ENCODE assay signal across 8 cellular contexts in the genomic region with DNA sequence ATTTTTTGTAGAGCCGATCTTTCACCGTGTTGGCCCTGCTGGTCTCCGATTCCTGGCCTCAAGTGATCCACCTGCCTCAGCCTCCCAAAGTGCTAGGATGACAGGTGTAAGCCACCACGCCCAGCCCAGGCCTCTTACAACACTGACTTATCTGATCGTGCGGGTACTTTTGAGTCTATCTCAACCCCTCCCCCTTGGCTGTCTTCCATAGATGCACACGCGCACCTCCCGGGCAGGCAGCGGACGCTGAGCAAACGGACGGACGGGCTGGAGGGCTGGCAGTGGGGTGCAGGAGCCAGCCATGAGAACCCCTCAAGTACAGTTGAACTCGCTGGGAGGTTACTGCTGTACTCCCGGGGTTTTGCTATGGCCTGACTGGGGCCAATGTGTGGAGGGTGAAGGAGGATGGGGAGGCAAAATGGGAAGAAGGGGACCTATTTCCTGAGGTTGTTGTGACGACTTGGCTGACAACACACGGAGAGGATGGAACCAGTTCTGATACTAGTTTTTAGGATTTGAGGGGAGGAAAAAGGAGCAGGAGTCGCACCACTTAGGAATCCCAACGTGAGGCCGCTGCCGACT. TPM values are rescaled to one million over a fixed set of nuclear protein-coding genes. Genes with fewer than 3 reads are reported as not detected.
DNase-seq lines count a peak whose midpoint lies in the region; ATAC-seq, FAIRE-seq and TF ChIP-seq lines count a peak whose summit lies in the region.

No MANE protein-coding gene starts in this region.

- CTCF ChIA-PET in endothelial cell of umbilical vein (lab: Charles Lee): interaction anchor here (0.9 to 1.5 kb wide), 2 partner anchors 70 to 84 kb away, joined by 3 read pairs; no protein-coding TSS in a partner anchor

- BruUV-seq in endothelial cell of umbilical vein (replicated peaks; lab: Mats Ljungman, UMichigan): no TSS peak

- no peak for TF ChIP-seq CTCF in endothelial cell of umbilical vein (IDR thresholded peaks at IDR 0.05; ENCODE audit: extremely low read depth in 1 of 2, insufficient read depth in 1 of 2, low read depth in 1 of 2, low read length in 2 of 2)
- TF ChIP-seq CTCF in upper lobe of left lung (IDR thresholded peaks at IDR 0.05): no peak

- H3K79me2 ChIP-seq in endothelial cell of umbilical vein (ENCODE audit: control insufficient read depth, insufficient read depth, low read length): peaks cover 6% of the 10 kb centered on the region

- H3K4me2 ChIP-seq in endothelial cell of umbilical vein (ENCODE audit: insufficient read depth, low read length): peak overlapping the region; percentile 52

- H3K27me3 ChIP-seq in endothelial cell of umbilical vein (ENCODE audit: control insufficient read depth in 2 of 2, insufficient read depth in 2 of 2, low read length in 2 of 2) (peaks cover 4 to 6% of the 10 kb centered on the region in 2 experiments), upper lobe of left lung (no peaks in the 10 kb centered on the region)

- H4K20me1 ChIP-seq in endothelial cell of umbilical vein (replicated peaks; ENCODE audit: control insufficient read depth, extremely low read depth, insufficient read depth, low read length): no peaks in the 10 kb centered on the region

- H3K9me3 ChIP-seq in endothelial cell of umbilical vein (replicated peaks; ENCODE audit: control insufficient read depth, insufficient read depth, low read length) (no peaks in the 10 kb centered on the region), upper lobe of left lung (no peaks in the 10 kb centered on the region)

- H2AFZ ChIP-seq in endothelial cell of umbilical vein (ENCODE audit: low read depth, low read length): peak overlapping the region; percentile 53

- peaks cover 61% of the 10 kb centered on the region for H3K4me1 Mint-ChIP-seq in activated CD4-positive, alpha-beta T cell treated with anti-CD3 and anti-CD28 coated beads, Interleukin-2, amount 10 ng/mL, durations not matched to agents 24 days and 14 days
- peaks cover 12 to 50% (median 34%) of the 10 kb centered on the region in 4 donors for H3K4me1 Mint-ChIP-seq in naive thymus-derived CD8-positive, alpha-beta T cell

- no peaks in the 10 kb centered on the region for H3K9me1 ChIP-seq in endothelial cell of umbilical vein (replicated peaks; ENCODE audit: control insufficient read depth, extremely low read depth, insufficient read depth, low read length)

- H3K4me3 ChIP-seq in GM08714 (ENCODE audit: low read length) (peak overlapping the region; percentile 73), endothelial cell of umbilical vein (replicated peaks in 1 of 3; ENCODE audit: insufficient read depth in 1 of 3, low read depth in 1 of 3, low read length in 3 of 3) (peak overlapping the region; percentile 2 to 69 (median 64)), upper lobe of left lung (peak overlapping the region; percentile 77 to 93 (median 86))

- H3K27ac ChIP-seq in endothelial cell of umbilical vein (ENCODE audit: insufficient read depth, low read depth, low read length): no peak overlapping the region
- H3K27ac ChIP-seq in upper lobe of left lung: peak overlapping the region; percentile 98 to 100 (median 100)

- no peak for TF ChIP-seq EP300 in upper lobe of left lung (IDR thresholded peaks at IDR 0.05)

- peaks cover 37% of the 10 kb centered on the region for H3K36me3 Mint-ChIP-seq in activated CD4-positive, alpha-beta T cell treated with anti-CD3 and anti-CD28 coated beads, Interleukin-2, amount 10 ng/mL, durations not matched to agents 24 days and 14 days (ENCODE audit: low read depth)
- H3K36me3 Mint-ChIP-seq in naive thymus-derived CD8-positive, alpha-beta T cell: no peaks in the 10 kb centered on the region

- intact Hi-C loops in activated CD4-positive, alpha-beta T cell treated with anti-CD3 and anti-CD28 coated beads, Interleukin-2, amount 10 ng/mL, durations not matched to agents 24 days and 14 days (cut with micrococcal nuclease): loop anchor here (1.0 to 10.0 kb wide), 13 partner anchors 14 to 795 kb away; a partner anchor contains a TSS
- intact Hi-C loops in endothelial cell of umbilical vein (cut with micrococcal nuclease): loop anchor here (2.0 to 10.0 kb wide), 9 partner anchors 65 to 552 kb away; a partner anchor contains a TSS

- H3K4me3 Mint-ChIP-seq in activated CD4-positive, alpha-beta T cell treated with anti-CD3 and anti-CD28 coated beads, Interleukin-2, amount 10 ng/mL, durations not matched to agents 24 days and 14 days: peak overlapping the region; percentile 95
- peak overlapping the region; percentile 82 to 93 (median 88) for H3K4me3 Mint-ChIP-seq in naive thymus-derived CD8-positive, alpha-beta T cell

- H3K9me3 Mint-ChIP-seq in activated CD4-positive, alpha-beta T cell treated with anti-CD3 and anti-CD28 coated beads, Interleukin-2, amount 10 ng/mL, durations not matched to agents 24 days and 14 days: peaks cover 2% of the 10 kb centered on the region
- H3K9me3 Mint-ChIP-seq in naive thymus-derived CD8-positive, alpha-beta T cell: peaks cover 0 to 2% (median 0%) of the 10 kb centered on the region in 9 donors

- POLR2A ChIA-PET in endothelial cell of umbilical vein (lab: Charles Lee): no interaction called here
- POLR2A ChIA-PET in naive thymus-derived CD8-positive, alpha-beta T cell (lab: Charles Lee): interaction anchor here (0.6 kb wide), 1 partner anchor 246 kb away, joined by 4 read pairs; no protein-coding TSS in a partner anchor

- dilution Hi-C loops in endothelial cell of umbilical vein (cut with MboI; ENCODE audit: extremely low pct_ligation_motif_present, low sequenced_read_pairs): no loop called here

- H3K9ac ChIP-seq in endothelial cell of umbilical vein (replicated peaks; ENCODE audit: extremely low read depth, insufficient read depth, low read length): peak overlapping the region; percentile 1

- WGBS in upper lobe of left lung, 2 donors: 11 to 15% methylated on average over 22 of the region's 22 CpGs

- H3K4me1 ChIP-seq in endothelial cell of umbilical vein (ENCODE audit: control insufficient read depth, extremely low read depth, insufficient read depth, low read length) (peaks cover 9% of the 10 kb centered on the region), upper lobe of left lung (peaks cover 24 to 48% (median 32%) of the 10 kb centered on the region in 4 donors)

- H3K27me3 Mint-ChIP-seq in activated CD4-positive, alpha-beta T cell treated with anti-CD3 and anti-CD28 coated beads, Interleukin-2, amount 10 ng/mL, durations not matched to agents 24 days and 14 days: no peaks in the 10 kb centered on the region
- H3K27me3 Mint-ChIP-seq in naive thymus-derived CD8-positive, alpha-beta T cell: peaks cover 0 to 9% (median 1%) of the 10 kb centered on the region in 5 donors

- DNase-seq in HT1080 (ENCODE audit: low read depth) (peak; percentile 38), endothelial cell of umbilical vein (ENCODE audit: low read depth, low spot score) (no peak), upper lobe of left lung (peak; percentile 79 to 82), SIG-M5 treated with dmso at 0.1 percent for 504 hours (lab: John Stamatoyannopoulos, UW; ENCODE audit: unreplicated experiment) (no peak), H4 (ENCODE audit: low spot score) (no peak)
- peak; percentile 77 for DNase-seq in activated CD4-positive, alpha-beta T cell treated with anti-CD3 and anti-CD28 coated beads, Interleukin-2, amount 10 ng/mL, durations not matched to agents 24 days and 14 days
- peak in 3 of 10 donors; percentile 7 to 18 (median 9) for DNase-seq in naive thymus-derived CD8-positive, alpha-beta T cell

- TF ChIP-seq POLR2A in endothelial cell of umbilical vein (IDR thresholded peaks at IDR 0.05; ENCODE audit: low read depth, low read length) (no peak), upper lobe of left lung (IDR thresholded peaks at IDR 0.05) (no peak)

- peak; percentile 18 for FAIRE-seq in endothelial cell of umbilical vein (lab: Jason Lieb, UNC)

- peak overlapping the region; percentile 88 for H3K27ac Mint-ChIP-seq in activated CD4-positive, alpha-beta T cell treated with anti-CD3 and anti-CD28 coated beads, Interleukin-2, amount 10 ng/mL, durations not matched to agents 24 days and 14 days
- peak overlapping the region; percentile 15 to 92 (median 81) for H3K27ac Mint-ChIP-seq in naive thymus-derived CD8-positive, alpha-beta T cell

- ATAC-seq in naive thymus-derived CD8-positive, alpha-beta T cell: peak; percentile 5 to 10
- ATAC-seq in upper lobe of left lung (ENCODE audit: low FRiP score in 2 of 2): peak in 1 of 2 donors; percentile 2

- no peaks in the 10 kb centered on the region for H3K36me3 ChIP-seq in endothelial cell of umbilical vein (ENCODE audit: control insufficient read depth in 2 of 2, extremely low read depth in 1 of 2, insufficient read depth in 2 of 2, low read length in 2 of 2)
- no peaks in the 10 kb centered on the region for H3K36me3 ChIP-seq in upper lobe of left lung

TF ChIP-seq in endothelial cell of umbilical vein, 7 proteins besides CTCF, POLR2A, EP300 and RAD21 (continues in another document):
- TF ChIP-seq GATA2 (IDR thresholded peaks at IDR 0.05; ENCODE audit: insufficient read depth, insufficient read length, low read depth, low read length): no peak
- TF ChIP-seq, protein P1, sequence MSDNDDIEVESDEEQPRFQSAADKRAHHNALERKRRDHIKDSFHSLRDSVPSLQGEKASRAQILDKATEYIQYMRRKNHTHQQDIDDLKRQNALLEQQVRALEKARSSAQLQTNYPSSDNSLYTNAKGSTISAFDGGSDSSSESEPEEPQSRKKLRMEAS (IDR thresholded peaks at IDR 0.05; ENCODE audit: insufficient read depth, insufficient read length): no peak
- TF ChIP-seq FOS (IDR thresholded peaks at IDR 0.05; ENCODE audit: borderline replicate concordance, insufficient read depth, low read length): no peak
- no peak for TF ChIP-seq POLR2AphosphoS5 (IDR thresholded peaks at IDR 0.05; ENCODE audit: insufficient read depth, low read depth, low read length)

RNA-seq across cellular contexts. Expression of a gene that starts 1.0 kb away (rescaled TPM):
- 33.5 and 43.8 TPM in 2 replicates for total RNA-seq in HT1080 (2014; rRNA removed; shearing (Covaris generic))
- 40.4 and 45.5 TPM in 2 replicates for polyA plus RNA-seq in HT1080 (2015; cell fraction: cytosol; rRNA removed)
- 33.8 and 44.3 TPM in 2 replicates for polyA plus RNA-seq in HT1080 (2015; cell fraction: nucleus; rRNA removed)
- total RNA-seq in activated CD4-positive, alpha-beta T cell treated with anti-CD3 and anti-CD28 coated beads, Interleukin-2, amount 10 ng/mL, durations not matched to agents 24 days and 14 days: 26.5 and 31.0 TPM in 2 replicates
- total RNA-seq in endothelial cell of umbilical vein (9.8 and 12.3 TPM in 2 replicates), upper lobe of left lung (10 to 100 TPM; 17.8 to 52.0 (median 32.4) TPM)
- 12.3 and 12.7 TPM in 2 replicates for polyA plus RNA-seq in endothelial cell of umbilical vein
- 13.9 and 14.5 TPM in 2 replicates for polyA plus RNA-seq in endothelial cell of umbilical vein (2011; cell fraction: cytosol; rRNA removed)
- 13.9 and 14.2 TPM in 2 replicates for polyA plus RNA-seq in endothelial cell of umbilical vein (2011; cell fraction: nucleus; rRNA removed)
- 13.0 and 13.6 TPM in 2 replicates for polyA plus RNA-seq in endothelial cell of umbilical vein (2012)
- polyA minus RNA-seq in endothelial cell of umbilical vein: 12.5 and 12.6 TPM in 2 replicates
- polyA minus RNA-seq in endothelial cell of umbilical vein (2011; cell fraction: cytosol; rRNA and poly(A)+ RNA removed): 16.5 TPM
- 10.0 and 16.6 TPM in 2 replicates for polyA minus RNA-seq in endothelial cell of umbilical vein (2011; cell fraction: nucleus; rRNA and poly(A)+ RNA removed)
- 1 to 10 TPM; 4.8 to 9.7 TPM for total RNA-seq in naive thymus-derived CD8-positive, alpha-beta T cell
- polyA plus RNA-seq in naive thymus-derived CD8-positive, alpha-beta T cell: 10 to 100 TPM in 1 of 3 donors, 1 to 10 TPM in 2; 1.7 to 16.0 (median 2.5) TPM
- total RNA-seq in H4 (2014; rRNA removed; shearing (Covaris generic)): 15.9 and 18.4 TPM in 2 replicates

Comparison
In these comparisons a context has a peak if more than half of its experiments do, and no peak if none do; other contexts are left out.
1. DNase-seq: peak in HT1080 (single experiment), activated CD4-positive, alpha-beta T cell treated with anti-CD3 and anti-CD28 coated beads, Interleukin-2, amount 10 ng/mL, durations not matched to agents 24 days and 14 days (single experiment) and upper lobe of left lung (2 of 2); none in endothelial cell of umbilical vein (single experiment), SIG-M5 treated with dmso at 0.1 percent for 504 hours (single experiment) and H4 (single experiment).
2. Peak in every context shown above with its lines, with median percentiles within 50 percentile points of each other: H3K4me3 ChIP-seq.